ENCODE assay signal across 20 cellular contexts in genomic region chr7:129283938-129284337, GRCh38. TPM values are rescaled to one million over a fixed set of nuclear protein-coding genes. Genes with fewer than 3 reads are reported as not detected.
DNase-seq lines count a peak whose midpoint lies in the region; ATAC-seq, FAIRE-seq and TF ChIP-seq lines count a peak whose summit lies in the region.
"Had no signal": no experiment of that assay in that cellular context is flagged by ENCODE, and none has a peak within 500 bp of the region (broad histone marks: within the 10 kb centered on the region; RNA-seq: fewer than 3 reads in every experiment).

No MANE protein-coding gene starts in this region.

- WGBS in body of pancreas, 2 donors, result 57 to 66% methylated on average over 5 of the region's 5 CpGs

- DNase-seq in body of pancreas (no peak), kidney tubule cell (ENCODE audit: low spot score) (peak; percentile 49), osteocyte (ENCODE audit: extremely low spot score, unreplicated experiment) (no peak), sciatic nerve (ENCODE audit: low spot score) (no peak)
- DNase-seq in activated CD4-positive, alpha-beta T cell treated with anti-CD3 and anti-CD28 coated beads, Interleukin-2, amount 50 U/mL, for 4 hours, result no peak
- DNase-seq: AML-193; CD4-positive, alpha-beta T cell; DMS153; DMS79; GF-D8; IMR-90 had no signal

- peaks cover 19% of the 10 kb centered on the region for H3K4me1 ChIP-seq in body of pancreas
- H3K4me1 ChIP-seq: A549 had no signal

- H3K27me3 ChIP-seq in body of pancreas, result no peaks in the 10 kb centered on the region

- intact Hi-C loops in body of pancreas (cut with DNase I) (no loop called here), sciatic nerve (cut with DNase I) (no loop called here)

- TF ChIP-seq CTCF in body of pancreas (IDR thresholded peaks at IDR 0.05), result no peak
- TF ChIP-seq CTCF in osteocyte (IDR thresholded peaks at IDR 0.05), result no peak

- peak; percentile 13 for FAIRE-seq in G401.6 (lab: Jason Lieb, UNC)
- FAIRE-seq: A549, HTR-8/SVneo, K562 had no signal

- TF ChIP-seq POLR2A in body of pancreas (IDR thresholded peaks at IDR 0.05), result no peak

- peaks cover 29% of the 10 kb centered on the region for H3K4me1 Mint-ChIP-seq in osteocyte (ENCODE audit: unreplicated experiment)

- H3K9me3 Mint-ChIP-seq in osteocyte (ENCODE audit: unreplicated experiment), result no peaks in the 10 kb centered on the region
- H3K9me3 Mint-ChIP-seq: CD4-positive, alpha-beta T cell had no signal

- no peaks in the 10 kb centered on the region for H3K36me3 ChIP-seq in body of pancreas (replicated peaks in 1 of 2; ENCODE audit: insufficient read depth in 1 of 2, low read depth in 2 of 2)
- H3K36me3 ChIP-seq: HAP-1 had no signal

- H3K4me3 ChIP-seq in body of pancreas, result no peak overlapping the region
- H3K4me3 ChIP-seq: A549, HAP-1, K562 had no signal

- H3K27me3 Mint-ChIP-seq in osteocyte (ENCODE audit: unreplicated experiment), result no peaks in the 10 kb centered on the region
- H3K27me3 Mint-ChIP-seq: CD4-positive, alpha-beta T cell had no signal

- H3K36me3 Mint-ChIP-seq in osteocyte (ENCODE audit: unreplicated experiment), result no peaks in the 10 kb centered on the region

- H3K9me3 ChIP-seq in body of pancreas, result no peaks in the 10 kb centered on the region
- H3K9me3 ChIP-seq: A549, HAP-1 had no signal

- ATAC-seq in body of pancreas, result peak; percentile 83
- ATAC-seq in HG02759 (IDR thresholded peaks at IDR 0.05; ENCODE audit: unreplicated experiment), result no peak
- no peak for ATAC-seq in sciatic nerve
- ATAC-seq: A549, K562 had no signal

- peak overlapping the region in 2 of 4 donors; percentile 72 to 76 for H3K27ac ChIP-seq in body of pancreas
- H3K27ac ChIP-seq: 22Rv1, A549, C4-2B, HL-60 had no signal

- H3K27ac Mint-ChIP-seq in osteocyte (ENCODE audit: unreplicated experiment), result peak overlapping the region; percentile 39
- H3K27ac Mint-ChIP-seq: CD4-positive, alpha-beta T cell had no signal

- no peak overlapping the region for H3K4me3 Mint-ChIP-seq in osteocyte (ENCODE audit: unreplicated experiment)
- H3K4me3 Mint-ChIP-seq: CD4-positive, alpha-beta T cell had no signal

RNA-seq across cellular contexts. Expression of gene AHCYL2, which starts 59.1 kb away (rescaled TPM):
- 10 to 100 TPM in 1 of 2 donors, 1 to 10 TPM in 1; 9.3 to 51.4 TPM for total RNA-seq in body of pancreas
- total RNA-seq in osteocyte, result 19.0 and 19.9 TPM in 2 replicates
- 46.1 TPM for total RNA-seq in sciatic nerve
